Comparison of ENCODE assay signal across 8 cellular contexts in genomic region chr18:28961669-28962228, GRCh38.
DNase-seq lines count a peak whose midpoint lies in the region; ATAC-seq and TF ChIP-seq lines count a peak whose summit lies in the region.

No MANE protein-coding gene starts in this region.

- in situ Hi-C loops in HAP-1 (cut with MboI; ENCODE audit: low sequenced_read_pairs) = no loop called here

- H3K36me3 Mint-ChIP-seq in activated naive CD4-positive, alpha-beta T cell treated with anti-CD3 and anti-CD28 coated beads, Interleukin-2, amount 50 U/mL, for 72 hours = no peaks in the 10 kb centered on the region

- H3K4me3 ChIP-seq in HAP-1 = no peak overlapping the region
- H3K4me3 ChIP-seq in upper lobe of right lung = no peak overlapping the region
- no peak overlapping the region for H3K4me3 ChIP-seq in colonic mucosa

- H3K27ac Mint-ChIP-seq in activated naive CD4-positive, alpha-beta T cell treated with anti-CD3 and anti-CD28 coated beads, Interleukin-2, amount 50 U/mL, for 72 hours = no peak overlapping the region

- H3K27me3 ChIP-seq in HAP-1 (ENCODE audit: low read depth) = no peaks in the 10 kb centered on the region
- H3K27me3 ChIP-seq in upper lobe of right lung = no peaks in the 10 kb centered on the region
- H3K27me3 ChIP-seq in colonic mucosa = no peaks in the 10 kb centered on the region

- intact Hi-C loops in upper lobe of right lung (cut with DNase I) = no loop called here
- intact Hi-C loops in colonic mucosa (cut with DNase I) = no loop called here

- H3K4me1 ChIP-seq in HAP-1 (peaks cover 17% of the 10 kb centered on the region), upper lobe of right lung (no peaks in the 10 kb centered on the region), colonic mucosa (no peaks in the 10 kb centered on the region)

- ATAC-seq in upper lobe of right lung = peak; percentile 78
- no peak for ATAC-seq in activated naive CD4-positive, alpha-beta T cell treated with anti-CD3 and anti-CD28 coated beads, Interleukin-2, amount 50 U/mL, for 72 hours

- H3K27ac ChIP-seq in upper lobe of right lung (no peak overlapping the region), colonic mucosa (no peak overlapping the region)

- no peak overlapping the region for H3K9ac ChIP-seq in colonic mucosa (ENCODE audit: low read depth in 2 of 2, low read length in 2 of 2)

- peaks cover 4 to 8% of the 10 kb centered on the region in 2 donors for H3K9me3 Mint-ChIP-seq in activated naive CD4-positive, alpha-beta T cell treated with anti-CD3 and anti-CD28 coated beads, Interleukin-2, amount 50 U/mL, for 72 hours

- peak; percentile 10 for DNase-seq in AG08396 (ENCODE audit: low spot score)
- peak; percentile 63 to 64 for DNase-seq in HAP-1 (ENCODE audit: low spot score in 2 of 2)
- peak; percentile 19 for DNase-seq in NOMO-1 treated with DMSO at 0.1 percent for 48 hours (lab: John Stamatoyannopoulos, UW; ENCODE audit: unreplicated experiment)
- peak; percentile 2 for DNase-seq in fibroblast of gingiva (ENCODE audit: low read depth)
- no peak for DNase-seq in upper lobe of right lung
- no peak for DNase-seq in T-helper 9 cell
- DNase-seq in colonic mucosa = no peak
- DNase-seq in activated naive CD4-positive, alpha-beta T cell treated with anti-CD3 and anti-CD28 coated beads, Interleukin-2, amount 50 U/mL, for 72 hours (ENCODE audit: low spot score in 2 of 2) = no peak

- H3K36me3 ChIP-seq in HAP-1 (replicated peaks) (no peaks in the 10 kb centered on the region), upper lobe of right lung (no peaks in the 10 kb centered on the region), colonic mucosa (no peaks in the 10 kb centered on the region)

- H3K9me3 ChIP-seq in HAP-1 (no peaks in the 10 kb centered on the region), upper lobe of right lung (no peaks in the 10 kb centered on the region), colonic mucosa (no peaks in the 10 kb centered on the region)

- TF ChIP-seq CTCF in upper lobe of right lung (IDR thresholded peaks at IDR 0.05) (peak; percentile 55), colonic mucosa (IDR thresholded peaks at IDR 0.05) (no peak)

Comparison
In these comparisons a context has a peak if more than half of its experiments do, and no peak if none do; other contexts are left out.
1. DNase-seq: peak in AG08396 (single experiment), HAP-1 (2 of 2), NOMO-1 treated with DMSO at 0.1 percent for 48 hours (single experiment) and fibroblast of gingiva (single experiment); none in upper lobe of right lung (single experiment), T-helper 9 cell (single experiment), colonic mucosa (single experiment) and activated naive CD4-positive, alpha-beta T cell treated with anti-CD3 and anti-CD28 coated beads, Interleukin-2, amount 50 U/mL, for 72 hours (0 of 2).